In the genomic region with DNA sequence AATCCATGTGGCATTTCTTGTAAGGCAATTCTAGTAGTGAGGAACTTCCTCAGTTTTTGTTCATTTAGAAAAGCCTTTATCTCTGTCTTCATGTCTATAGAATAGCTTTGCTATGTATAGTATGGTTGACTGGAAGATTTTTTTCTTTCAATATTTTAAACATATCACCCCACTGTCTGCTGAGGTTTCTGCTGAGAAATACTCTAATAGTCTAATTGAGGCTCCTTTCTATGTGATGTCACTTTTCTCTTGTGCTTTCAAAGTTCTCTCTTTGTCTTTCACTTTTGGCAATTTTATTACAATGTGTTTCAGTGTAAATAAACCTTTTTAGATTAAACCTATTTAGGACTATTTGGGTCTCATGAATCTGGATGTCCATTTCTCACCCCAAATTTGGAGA, we compare ENCODE assay signal across 11 cellular contexts.
"Had no signal": no experiment of that assay in that cellular context is flagged by ENCODE, and none has a peak within 500 bp of the region (broad histone marks: within the 10 kb centered on the region; RNA-seq: fewer than 3 reads in every experiment).

No MANE protein-coding gene starts in this region.

- H3K4me2 ChIP-seq: GM23338 had no signal

- H3K27ac ChIP-seq: GM23248 had no signal

- ATAC-seq: GM23338, HCT116 had no signal

- H3K9ac ChIP-seq: GM23248 had no signal

- H3K4me1 Mint-ChIP-seq: GM23338, H9 had no signal

- H2AFZ ChIP-seq: GM23248, GM23338 had no signal

- H3K4me3 ChIP-seq: GM23248, GM23338, HAP-1 had no signal

- H3K27ac Mint-ChIP-seq: GM23338, H9, HFFc6 had no signal

- H3K36me3 ChIP-seq: HAP-1 had no signal

- H3K4me3 Mint-ChIP-seq: GM23338, H9, HFFc6 had no signal

- FAIRE-seq: H1, H54 had no signal

- DNase-seq: GM23248, GOT3, H7, H9, HCEC 1CT, HFFc6 had no signal

- H3K4me1 ChIP-seq: HAP-1 had no signal

- H3K9me3 ChIP-seq: HAP-1 had no signal
